8 cellular contexts compared by ENCODE assay signal in the genomic region with DNA sequence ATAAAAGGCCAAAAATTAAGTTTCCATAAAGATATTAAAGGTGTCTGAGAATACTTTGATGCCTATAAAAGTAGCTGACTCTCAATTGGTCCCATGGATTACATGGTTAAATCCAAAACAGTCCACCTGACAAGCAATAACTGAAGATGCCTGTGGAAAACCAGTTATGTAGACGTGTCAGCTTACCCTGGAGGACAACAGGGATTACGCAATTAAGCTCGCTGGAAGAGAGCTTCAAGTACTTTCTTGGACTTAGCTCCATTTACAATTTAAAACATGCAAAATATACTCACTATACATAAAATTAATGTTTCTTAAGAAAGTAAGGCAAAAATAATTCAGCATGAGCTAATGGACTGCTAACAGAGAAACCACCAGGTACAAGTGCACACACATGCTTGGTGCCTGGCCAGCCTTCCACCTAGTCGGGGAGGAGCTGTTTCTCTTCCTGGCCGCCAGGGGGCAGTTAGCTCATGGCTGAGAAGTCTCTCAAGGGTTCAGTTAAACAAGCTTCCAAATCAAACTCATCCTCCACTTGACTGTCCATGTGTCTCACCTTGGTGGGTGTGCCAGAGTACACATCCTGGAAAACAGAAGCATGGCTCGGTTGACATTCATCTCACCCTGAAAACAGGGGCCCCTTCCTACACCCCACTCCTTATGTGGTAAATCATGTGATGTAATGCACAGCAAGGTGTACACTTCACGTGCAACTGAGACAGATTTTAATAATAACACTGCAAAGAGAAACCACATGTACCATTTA. TPM values are rescaled to one million over a fixed set of nuclear protein-coding genes. Genes with fewer than 3 reads are reported as not detected.
DNase-seq lines count a peak whose midpoint lies in the region; ATAC-seq and TF ChIP-seq lines count a peak whose summit lies in the region.

No MANE protein-coding gene starts in this region.

- no peak overlapping the region for H2AK5ac ChIP-seq in neuronal stem cell (ENCODE audit: low read depth, low read length)

- H3K27me3 ChIP-seq in PC-3 (ENCODE audit: low read length) (no peaks in the 10 kb centered on the region), esophagus squamous epithelium (no peaks in the 10 kb centered on the region), neuronal stem cell (ENCODE audit: control insufficient read depth in 3 of 3, insufficient read depth in 3 of 3, low read depth in 1 of 3, low read length in 3 of 3) (no peaks in the 10 kb centered on the region)

- TF ChIP-seq CTCF in AG04449 (IDR thresholded peaks at IDR 0.05; ENCODE audit: insufficient read depth, low read length, missing control alignments), result peak; percentile 93
- TF ChIP-seq CTCF in PC-3 (conservative IDR thresholded peaks at IDR 0.05; ENCODE audit: low read depth, low read length), result peak; percentile 90
- TF ChIP-seq CTCF in esophagus squamous epithelium (IDR thresholded peaks at IDR 0.05), result peak; percentile 66 to 93 (median 90)

- intact Hi-C loops in PC-3 (cut with micrococcal nuclease) (no loop called here), esophagus squamous epithelium (cut with DNase I) (loop anchor here (5.0 kb wide), 1 partner anchor 34 kb away; no protein-coding TSS in a partner anchor)

- H3K14ac ChIP-seq in neuronal stem cell (ENCODE audit: low read length), result no peak overlapping the region

- H4K8ac ChIP-seq in neuronal stem cell (ENCODE audit: low read depth, low read length), result no peak overlapping the region

- H3K9me2 ChIP-seq in PC-3 (replicated peaks; ENCODE audit: low read length), result no peaks in the 10 kb centered on the region

- no peak overlapping the region for H2AFZ ChIP-seq in PC-3 (ENCODE audit: low read length)
- H2AFZ ChIP-seq in neuronal stem cell (ENCODE audit: low read length), result no peak overlapping the region

- POLR2A ChIA-PET in AG04449 (lab: Yijun Ruan, JAX), result interaction anchor here (1.2 to 1.5 kb wide), 2 partner anchors 13 to 19 kb away, joined by 3 to 7 read pairs; partner anchors contain the start of gene SLBP
- POLR2A ChIA-PET in PC-3 (lab: Charles Lee; ENCODE audit: unreplicated experiment), result no interaction called here

- no peak overlapping the region for H2BK5ac ChIP-seq in neuronal stem cell (ENCODE audit: low read length)

- H3K9me3 ChIP-seq in PC-3 (ENCODE audit: low read length), result no peaks in the 10 kb centered on the region
- no peaks in the 10 kb centered on the region for H3K9me3 ChIP-seq in esophagus squamous epithelium
- H3K9me3 ChIP-seq in neuronal stem cell (replicated peaks in 1 of 2; ENCODE audit: control insufficient read depth in 2 of 2, insufficient read depth in 1 of 2, low read depth in 1 of 2, low read length in 2 of 2), result no peaks in the 10 kb centered on the region

- H3K4me3 ChIP-seq in AG04449 (ENCODE audit: low read depth, low read length), result no peak overlapping the region
- no peak overlapping the region for H3K4me3 ChIP-seq in PC-3 (ENCODE audit: low read length)
- H3K4me3 ChIP-seq in esophagus squamous epithelium, result no peak overlapping the region
- H3K4me3 ChIP-seq in neuronal stem cell (ENCODE audit: low read length in 2 of 2), result no peak overlapping the region

- no peak overlapping the region for H4K91ac ChIP-seq in neuronal stem cell (ENCODE audit: low read depth, low read length, poor library complexity)

- WGBS in esophagus squamous epithelium, 2 donors, result 32% methylated on average over 7 of the region's 7 CpGs
- WGBS in neuronal stem cell (ENCODE audit: extremely low coverage in 2 of 2, insufficient read length in 2 of 2, insufficient replicate concordance in 1 of 2), 2 donors, result no CpG with 5 or more reads among the region's 7 CpGs

- H3K23ac ChIP-seq in neuronal stem cell (ENCODE audit: low read depth, low read length, poor library complexity), result no peak overlapping the region

- H3K36me3 ChIP-seq in PC-3 (ENCODE audit: low read depth, low read length), result peaks cover 48% of the 10 kb centered on the region
- peaks cover 20 to 88% (median 29%) of the 10 kb centered on the region in 3 donors for H3K36me3 ChIP-seq in esophagus squamous epithelium
- H3K36me3 ChIP-seq in neuronal stem cell (replicated peaks in 1 of 2; ENCODE audit: control insufficient read depth in 2 of 2, insufficient read depth in 2 of 2, low read length in 2 of 2), result peaks cover 44 to 81% of the 10 kb centered on the region in 2 donors

- H3K9ac ChIP-seq in PC-3 (ENCODE audit: low read length) (no peak overlapping the region), neuronal stem cell (ENCODE audit: low read depth, low read length, poor library complexity) (no peak overlapping the region)

- ATAC-seq in GM18867 (IDR thresholded peaks at IDR 0.05; ENCODE audit: unreplicated experiment), result peak; percentile 89
- ATAC-seq in PC-3, result peak; percentile 84

- H3K4me1 ChIP-seq in PC-3 (ENCODE audit: insufficient read depth, low read length) (no peaks in the 10 kb centered on the region), esophagus squamous epithelium (peaks cover 0 to 8% (median 5%) of the 10 kb centered on the region in 3 donors), neuronal stem cell (ENCODE audit: control insufficient read depth in 2 of 2, insufficient read depth in 1 of 2, low read depth in 1 of 2, low read length in 2 of 2) (no peaks in the 10 kb centered on the region)

- H3K79me2 ChIP-seq in PC-3 (ENCODE audit: low read length), result no peaks in the 10 kb centered on the region

- H3K79me1 ChIP-seq in neuronal stem cell (ENCODE audit: low read depth, low read length), result no peaks in the 10 kb centered on the region

- no peak overlapping the region for H3K4ac ChIP-seq in neuronal stem cell (ENCODE audit: low read length)

- H3K4me2 ChIP-seq in PC-3 (ENCODE audit: low read length) (no peak overlapping the region), neuronal stem cell (ENCODE audit: insufficient read depth, low read length, poor library complexity, severe bottlenecking) (no peak overlapping the region)

- H2BK12ac ChIP-seq in neuronal stem cell (ENCODE audit: low read length), result no peak overlapping the region

- TSS peak; percentile 28 for BruUV-seq in PC-3 (replicated peaks; lab: Mats Ljungman, UMichigan)

- CTCF ChIA-PET in AG04449 (lab: Yijun Ruan, JAX) (interaction anchor here (0.5 to 9.5 kb wide), 34 partner anchors 8 to 335 kb away, joined by 3 to 268 read pairs (median 4); partner anchors contain the start of genes FAM53A, SLBP, TACC3 and TMEM129), PC-3 (lab: Charles Lee) (interaction anchor here (0.7 to 1.3 kb wide), 5 partner anchors 18 to 37 kb away, joined by 4 to 20 read pairs (median 9); partner anchors contain the start of gene SLBP)

- H2BK120ac ChIP-seq in neuronal stem cell (ENCODE audit: low read depth, low read length), result no peak overlapping the region

- H3K27ac ChIP-seq in PC-3 (ENCODE audit: low read length) (no peak overlapping the region), esophagus squamous epithelium (no peak overlapping the region), neuronal stem cell (replicated peaks; ENCODE audit: low read length) (no peak overlapping the region)

- H4K20me1 ChIP-seq in PC-3 (ENCODE audit: low read length), result no peaks in the 10 kb centered on the region

- H2BK15ac ChIP-seq in neuronal stem cell (ENCODE audit: low read length), result no peak overlapping the region

- DNase-seq in AG04449 (ENCODE audit: low read depth, low spot score) (no peak), HUDEP-2 (lab: John Stamatoyannopoulos, UW; ENCODE audit: unreplicated experiment in 76 of 76) (peak in 69 of 76 experiments; percentile 6 to 82 (median 50)), PC-3 (peak; percentile 74), activated T-cell treated with anti-CD3 and anti-CD28 coated beads for 4 hours (peak; percentile 68), esophagus squamous epithelium (lab: John Stamatoyannopoulos, UW) (no peak), neuronal stem cell (ENCODE audit: low spot score) (peak; percentile 67), stromal cell of bone marrow (ENCODE audit: low read depth) (peak; percentile 30)

- no peak for TF ChIP-seq POLR2A in esophagus squamous epithelium (IDR thresholded peaks at IDR 0.05)

- H3K18ac ChIP-seq in neuronal stem cell (ENCODE audit: low read length), result no peak overlapping the region

- H3F3A ChIP-seq in PC-3 (ENCODE audit: low read length, unreplicated experiment), result no peaks in the 10 kb centered on the region

RNA-seq across cellular contexts. Expression of gene FAM53A, which starts 9.2 kb away (rescaled TPM):
- total RNA-seq in PC-3 (2014; rRNA removed), result 3.1 and 4.8 TPM in 2 replicates
- 1 to 10 TPM in 1 of 4 donors, under 1 TPM in 3; 0.22 to 2.5 (median 0.47) TPM for total RNA-seq in esophagus squamous epithelium
- polyA plus RNA-seq in neuronal stem cell (2013, experiment 1 of 2), result 2.0 TPM
- polyA plus RNA-seq in neuronal stem cell (2013, experiment 2 of 2), result 1.3 TPM

RNA-seq across cellular contexts. Expression of gene SLBP, which starts 18.8 kb away (rescaled TPM):
- total RNA-seq in PC-3 (2014; rRNA removed), result 98.3 and 109 TPM in 2 replicates
- 10 to 100 TPM; 32.4 to 60.1 (median 48.6) TPM for total RNA-seq in esophagus squamous epithelium
- polyA plus RNA-seq in neuronal stem cell (2013, experiment 1 of 2), result 44.6 TPM
- polyA plus RNA-seq in neuronal stem cell (2013, experiment 2 of 2), result 44.5 TPM

RNA-seq across cellular contexts. Expression of gene TMEM129, which starts 27.8 kb away (rescaled TPM):
- total RNA-seq in PC-3 (2014; rRNA removed) (28.6 and 47.7 TPM in 2 replicates), esophagus squamous epithelium (10 to 100 TPM; 30.4 to 47.5 (median 38.3) TPM)
- 28.3 TPM for polyA plus RNA-seq in neuronal stem cell (2013, experiment 1 of 2)
- polyA plus RNA-seq in neuronal stem cell (2013, experiment 2 of 2), result 26.4 TPM

RNA-seq across cellular contexts. Expression of gene TACC3, which starts 28.0 kb away (rescaled TPM):
- total RNA-seq in PC-3 (2014; rRNA removed), result 32.0 and 74.5 TPM in 2 replicates
- total RNA-seq in esophagus squamous epithelium, result 10 to 100 TPM; 14.9 to 41.3 (median 19.6) TPM
- polyA plus RNA-seq in neuronal stem cell (2013, experiment 1 of 2), result 110 TPM
- polyA plus RNA-seq in neuronal stem cell (2013, experiment 2 of 2), result 108 TPM

Comparison
In these comparisons a context has a peak if more than half of its experiments do, and no peak if none do; other contexts are left out.
1. DNase-seq: peak in HUDEP-2 (69 of 76), PC-3 (single experiment), activated T-cell treated with anti-CD3 and anti-CD28 coated beads for 4 hours (single experiment), neuronal stem cell (single experiment) and stromal cell of bone marrow (single experiment); none in AG04449 (single experiment) and esophagus squamous epithelium (single experiment).
2. Peak in every context shown above with its lines, with median percentiles within 50 percentile points of each other: CTCF ChIP-seq.